ENCODE assay signal across 1 cellular context in genomic region chr1:52487632-52488031, GRCh38.
TF ChIP-seq lines count a peak whose summit lies in the region.

No MANE protein-coding gene starts in this region.

TF ChIP-seq in GM23338, 12 proteins besides CTCF, POLR2A, EP300 and RAD21 (continued from another document):
- TF ChIP-seq ZNF462 (CRISPR knock-in tag; IDR thresholded peaks at IDR 0.05) (no peak), ZNF331 (CRISPR knock-in tag; IDR thresholded peaks at IDR 0.05; ENCODE audit: low read depth) (no peak), EZH2 (IDR thresholded peaks at IDR 0.05; ENCODE audit: low read depth, unreplicated experiment) (no peak), ZNF114 (CRISPR knock-in tag; IDR thresholded peaks at IDR 0.05) (no peak), NANOG (IDR thresholded peaks at IDR 0.05; ENCODE audit: borderline replicate concordance) (no peak), JUNB (IDR thresholded peaks at IDR 0.05; ENCODE audit: unreplicated experiment) (no peak), REST (IDR thresholded peaks at IDR 0.05; ENCODE audit: unreplicated experiment) (no peak), CREB1 (CRISPR knock-in tag; IDR thresholded peaks at IDR 0.05; ENCODE audit: low read depth) (no peak)
